12 cellular contexts compared by ENCODE assay signal in the genomic region with DNA sequence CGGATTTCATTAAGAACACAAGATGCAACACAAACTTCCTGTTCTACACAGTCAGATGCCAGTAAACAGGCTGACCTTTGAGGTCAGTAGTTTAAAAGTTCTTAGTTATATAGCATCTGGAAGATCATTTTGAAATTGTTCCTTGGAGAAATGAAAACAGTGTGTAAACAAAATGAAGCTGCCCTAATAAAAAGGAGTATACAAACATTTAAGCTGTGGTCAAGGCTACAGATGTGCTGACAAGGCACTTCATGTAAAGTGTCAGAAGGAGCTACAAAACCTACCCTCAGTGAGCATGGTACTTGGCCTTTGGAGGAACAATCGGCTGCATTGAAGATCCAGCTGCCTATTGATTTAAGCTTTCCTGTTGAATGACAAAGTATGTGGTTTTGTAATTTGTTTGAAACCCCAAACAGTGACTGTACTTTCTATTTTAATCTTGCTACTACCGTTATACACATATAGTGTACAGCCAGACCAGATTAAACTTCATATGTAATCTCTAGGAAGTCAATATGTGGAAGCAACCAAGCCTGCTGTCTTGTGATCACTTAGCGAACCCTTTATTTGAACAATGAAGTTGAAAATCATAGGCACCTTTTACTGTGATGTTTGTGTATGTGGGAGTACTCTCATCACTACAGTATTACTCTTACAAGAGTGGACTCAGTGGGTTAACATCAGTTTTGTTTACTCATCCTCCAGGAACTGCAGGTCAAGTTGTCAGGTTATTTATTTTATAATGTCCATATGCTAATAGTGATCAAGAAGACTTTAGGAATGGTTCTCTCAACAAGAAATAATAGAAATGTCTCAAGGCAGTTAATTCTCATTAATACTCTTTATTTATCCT. TPM values are rescaled to one million over a fixed set of nuclear protein-coding genes. Genes with fewer than 3 reads are reported as not detected.
DNase-seq lines count a peak whose midpoint lies in the region; FAIRE-seq and TF ChIP-seq lines count a peak whose summit lies in the region.
"Had no signal": no experiment of that assay in that cellular context is flagged by ENCODE, and none has a peak within 500 bp of the region (broad histone marks: within the 10 kb centered on the region; RNA-seq: fewer than 3 reads in every experiment).

No MANE protein-coding gene starts in this region.

- H4K8ac ChIP-seq in H9 (replicated peaks; ENCODE audit: insufficient read length, low read depth, low read length), result no peak overlapping the region

- H2BK5ac ChIP-seq in H9 (ENCODE audit: insufficient read length, low read length), result no peak overlapping the region

- no peak overlapping the region for H2AK5ac ChIP-seq in H9 (ENCODE audit: insufficient read length, low read length)

- no peaks in the 10 kb centered on the region for H3K79me1 ChIP-seq in H9 (ENCODE audit: insufficient read depth, low read depth, low read length, poor library complexity, severe bottlenecking)

- peak; percentile 56 for FAIRE-seq in astrocyte (lab: Jason Lieb, UNC)

- H3K56ac ChIP-seq in H9 (ENCODE audit: insufficient read length, low read depth, low read length), result no peak overlapping the region

- no peak overlapping the region for H4K5ac ChIP-seq in H9 (ENCODE audit: insufficient read length, low read depth, low read length)

- H3K27ac Mint-ChIP-seq in astrocyte (ENCODE audit: unreplicated experiment), result no peak overlapping the region
- H3K27ac Mint-ChIP-seq in neural crest cell (ENCODE audit: unreplicated experiment), result no peak overlapping the region
- no peak overlapping the region for H3K27ac Mint-ChIP-seq in H9
- H3K27ac Mint-ChIP-seq: mesothelial cell of epicardium had no signal

- no peak overlapping the region for H2BK15ac ChIP-seq in H9 (ENCODE audit: low read depth, low read length)

- H3K36me3 ChIP-seq in astrocyte (ENCODE audit: insufficient read depth, low read length), result no peaks in the 10 kb centered on the region

- H2BK120ac ChIP-seq in H9 (ENCODE audit: low read depth, low read length, poor library complexity, severe bottlenecking), result no peak overlapping the region

- WGBS in H9 (ENCODE audit: extremely low coverage, insufficient read length, low lambda C conversion rate), result no CpG with 5 or more reads among the region's 4 CpGs

- H3K79me2 ChIP-seq in astrocyte (ENCODE audit: insufficient read depth, low read length) (no peaks in the 10 kb centered on the region), H9 (ENCODE audit: insufficient read depth, low read length) (no peaks in the 10 kb centered on the region)

- H3K4me1 Mint-ChIP-seq in astrocyte (ENCODE audit: low read depth, unreplicated experiment) (peaks cover 4% of the 10 kb centered on the region), neural crest cell (peaks cover 14% of the 10 kb centered on the region), H9 (0 out of 4 replicates have a peak, but pooled peaks cover 0 to 3% of the 10 kb centered on the region in 2 experiments)

- H3K4ac ChIP-seq in H9 (ENCODE audit: low read depth, low read length), result no peak overlapping the region

- H2BK12ac ChIP-seq in H9 (ENCODE audit: insufficient read length, low read depth, low read length), result no peak overlapping the region

- H2AFZ ChIP-seq in astrocyte (ENCODE audit: low read depth, low read length) (no peak overlapping the region), H9 (ENCODE audit: low read length) (no peak overlapping the region)

- no peaks in the 10 kb centered on the region for H3K23me2 ChIP-seq in H9 (ENCODE audit: insufficient read length, low read depth, low read length, poor library complexity, severe bottlenecking)

- no peaks in the 10 kb centered on the region for H4K20me1 ChIP-seq in astrocyte (ENCODE audit: insufficient read depth, low read length)
- H4K20me1 ChIP-seq in H9 (ENCODE audit: control insufficient read depth, insufficient read depth, insufficient read length), result no peaks in the 10 kb centered on the region

- DNase-seq in NCI-H1417 (lab: John Stamatoyannopoulos, UW) (peak in 2 of 3 experiments; percentile 32 to 40), NCI-H1417 treated with DMSO at 0.1 percent for 48 hours (lab: John Stamatoyannopoulos, UW) (no peak), M059J (ENCODE audit: low read depth) (peak; percentile 71), astrocyte (ENCODE audit: low read depth) (peak; percentile 36), neural crest cell (ENCODE audit: low read depth, low spot score) (no peak), RPMI8226 (no peak), NCI-H774 (lab: John Stamatoyannopoulos, UW) (no peak), H9 (no peak)
- DNase-seq: NCI-H524 had no signal

- H3K14ac ChIP-seq in H9 (ENCODE audit: insufficient read depth, low read length), result no peak overlapping the region

- H3K27ac ChIP-seq in astrocyte (ENCODE audit: low read depth, low read length), result peak overlapping the region; percentile 48
- no peak overlapping the region for H3K27ac ChIP-seq in H9 (ENCODE audit: insufficient read length, low read depth, low read length)
- H3K27ac ChIP-seq: epithelial cell of prostate had no signal

- no peak overlapping the region for H2BK20ac ChIP-seq in H9 (ENCODE audit: low read depth, low read length, poor library complexity, severe bottlenecking)

- H3K9me3 ChIP-seq in astrocyte (ENCODE audit: insufficient read depth, low read depth, low read length) (no peaks in the 10 kb centered on the region), H9 (ENCODE audit: control insufficient read depth, low read depth, low read length) (no peaks in the 10 kb centered on the region)

- no peak overlapping the region for H3K23ac ChIP-seq in H9 (ENCODE audit: insufficient read length, low read depth, low read length)

- no peak overlapping the region for H3K18ac ChIP-seq in H9 (ENCODE audit: insufficient read length, low read depth, low read length)

- H3K27me3 ChIP-seq in astrocyte (ENCODE audit: insufficient read depth, low read length) (no peaks in the 10 kb centered on the region), H9 (ENCODE audit: insufficient read depth, low read length) (no peaks in the 10 kb centered on the region)

- peaks cover 9% of the 10 kb centered on the region for H3K4me1 ChIP-seq in astrocyte (ENCODE audit: insufficient read depth, low read length)
- no peaks in the 10 kb centered on the region for H3K4me1 ChIP-seq in H9 (ENCODE audit: insufficient read depth, low read length)

- H3K27me3 Mint-ChIP-seq in astrocyte (ENCODE audit: low read depth, unreplicated experiment) (no peaks in the 10 kb centered on the region), neural crest cell (ENCODE audit: low read depth) (peaks cover 2% of the 10 kb centered on the region), H9 (ENCODE audit: low read depth) (peaks cover 2% of the 10 kb centered on the region; the same call in 1 of the 2 replicates)

- H3K36me3 Mint-ChIP-seq in astrocyte (ENCODE audit: low read depth, unreplicated experiment) (no peaks in the 10 kb centered on the region), neural crest cell (ENCODE audit: low read depth) (peaks cover 2% of the 10 kb centered on the region), H9 (ENCODE audit: insufficient read depth in 1 of 3, low read depth in 3 of 3) (peaks cover 5 to 9% (median 8%) of the 10 kb centered on the region in 3 experiments)

- no peak overlapping the region for H4K91ac ChIP-seq in H9 (ENCODE audit: insufficient read length, low read depth, low read length)

- peak overlapping the region; percentile 48 for H3K4me2 ChIP-seq in astrocyte (ENCODE audit: low read length)
- H3K4me2 ChIP-seq in H9 (ENCODE audit: insufficient read depth, insufficient read length, low read length), result no peak overlapping the region

- H3K4me3 Mint-ChIP-seq in astrocyte (ENCODE audit: unreplicated experiment) (no peak overlapping the region), neural crest cell (peak overlapping the region; percentile 4), H9 (no peak overlapping the region)
- H3K4me3 Mint-ChIP-seq: mesothelial cell of epicardium had no signal

- H3K9me3 Mint-ChIP-seq in astrocyte (ENCODE audit: unreplicated experiment) (peaks cover 8% of the 10 kb centered on the region), neural crest cell (peaks cover 4% of the 10 kb centered on the region), H9 (peaks cover 12% of the 10 kb centered on the region in 2 experiments)

- no peak overlapping the region for H3K4me3 ChIP-seq in astrocyte (ENCODE audit: insufficient read depth, low read depth, low read length)

- H3K9ac ChIP-seq in astrocyte (ENCODE audit: low read length) (no peak overlapping the region), H9 (ENCODE audit: extremely low read depth, insufficient read length, low read length) (no peak overlapping the region)

- H3T11ph ChIP-seq in H9 (ENCODE audit: low read length), result no peak overlapping the region

- TF ChIP-seq CTCF in astrocyte (IDR thresholded peaks at IDR 0.05; ENCODE audit: insufficient read depth, low read depth, low read length) (no peak), neural crest cell (conservative IDR thresholded peaks at IDR 0.05) (no peak), H9 (conservative IDR thresholded peaks at IDR 0.05) (no peak)

RNA-seq across cellular contexts. Expression of gene PTGER2, which starts 13.5 kb away (rescaled TPM):
- 0.54 and 0.71 TPM in 2 replicates for total RNA-seq in M059J (2014; rRNA removed; shearing (Covaris generic))
- total RNA-seq in astrocyte (0.26 TPM in 1 of 2 replicates, not detected in the other), neural crest cell (not detected in 2 replicates), H9 (2021) (0.68 and 1.0 TPM in 2 replicates)
- total RNA-seq: A172 had no signal

Comparison
In these comparisons a context has a peak if more than half of its experiments do, and no peak if none do; other contexts are left out.
1. DNase-seq: peak in NCI-H1417 (2 of 3), M059J (single experiment) and astrocyte (single experiment); none in NCI-H1417 treated with DMSO at 0.1 percent for 48 hours (single experiment), neural crest cell (single experiment), RPMI8226 (single experiment), NCI-H774 (single experiment) and H9 (single experiment).